8 cellular contexts compared by ENCODE assay signal in the genomic region with DNA sequence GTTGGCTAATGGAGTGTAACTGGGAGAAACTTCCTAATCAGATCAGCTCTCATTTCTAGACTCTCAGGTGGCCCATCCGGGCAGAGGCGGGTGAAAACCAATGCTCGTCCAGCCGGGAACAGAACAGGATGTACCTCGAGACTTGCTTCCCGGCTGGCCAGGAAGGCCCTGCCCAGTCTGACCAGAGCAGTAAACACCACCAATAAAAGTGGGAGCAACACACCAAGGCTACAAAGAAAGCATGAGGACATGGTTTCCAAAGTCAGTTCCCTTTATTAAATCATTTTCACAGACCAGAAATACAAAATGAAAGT. TPM values are rescaled to one million over a fixed set of nuclear protein-coding genes. Genes with fewer than 3 reads are reported as not detected.
DNase-seq lines count a peak whose midpoint lies in the region; ATAC-seq lines count a peak whose summit lies in the region.

No MANE protein-coding gene starts in this region.

- peak overlapping the region; percentile 98 for H3K27ac ChIP-seq in ectodermal cell (ENCODE audit: insufficient read depth, low read depth, low read length, poor library complexity, severe bottlenecking)
- H3K27ac ChIP-seq in naive thymus-derived CD4-positive, alpha-beta T cell (ENCODE audit: low read depth, low read length) = peak overlapping the region; percentile 79

- POLR2A ChIA-PET in naive thymus-derived CD4-positive, alpha-beta T cell (lab: Charles Lee) = interaction anchor here (0.5 to 3.9 kb wide), 5 partner anchors 11 to 1252 kb away, joined by 3 to 94 read pairs (median 3); a partner anchor contains a TSS

- no peaks in the 10 kb centered on the region for H3K9me3 ChIP-seq in NT2/D1 (ENCODE audit: insufficient read depth, low read length)
- no peaks in the 10 kb centered on the region for H3K9me3 ChIP-seq in ectodermal cell (ENCODE audit: control insufficient read depth, low read length)
- no peaks in the 10 kb centered on the region for H3K9me3 ChIP-seq in naive thymus-derived CD4-positive, alpha-beta T cell (ENCODE audit: control insufficient read depth in 2 of 3, low read length in 3 of 3)

- peaks cover 63% of the 10 kb centered on the region for H3K36me3 ChIP-seq in NT2/D1 (ENCODE audit: insufficient read depth, insufficient read length, low read length)
- H3K36me3 ChIP-seq in ectodermal cell (ENCODE audit: control insufficient read depth, insufficient read depth, low read length) = peaks cover 51% of the 10 kb centered on the region
- H3K36me3 ChIP-seq in naive thymus-derived CD4-positive, alpha-beta T cell (ENCODE audit: control insufficient read depth in 2 of 3, insufficient read depth in 3 of 3, low read length in 3 of 3) = peaks cover 9 to 42% (median 21%) of the 10 kb centered on the region in 3 experiments

- no peaks in the 10 kb centered on the region for H3K27me3 Mint-ChIP-seq in naive thymus-derived CD4-positive, alpha-beta T cell

- intact Hi-C loops in naive thymus-derived CD4-positive, alpha-beta T cell (cut with micrococcal nuclease) = loop anchor here (1.0 to 10.0 kb wide), 13 partner anchors 10 to 1819 kb away; a partner anchor contains a TSS

- peak overlapping the region; percentile 87 for H3K9ac ChIP-seq in NT2/D1 (ENCODE audit: insufficient read length, low read depth)

- peak overlapping the region; percentile 88 to 95 (median 91) for H3K4me3 Mint-ChIP-seq in naive thymus-derived CD4-positive, alpha-beta T cell

- 74% methylated on average over 6 of the region's 6 CpGs for WGBS in ectodermal cell, 2 experiments

- H3K4me1 ChIP-seq in NT2/D1 (ENCODE audit: insufficient read depth, insufficient read length) (peaks cover 14% of the 10 kb centered on the region), ectodermal cell (ENCODE audit: control insufficient read depth, insufficient read depth, low read length) (peaks cover 31% of the 10 kb centered on the region)
- peaks cover 8 to 14% of the 10 kb centered on the region in 2 donors for H3K4me1 ChIP-seq in naive thymus-derived CD4-positive, alpha-beta T cell (ENCODE audit: control insufficient read depth in 2 of 2, insufficient read depth in 2 of 2, low read length in 2 of 2)

- H3K27ac Mint-ChIP-seq in naive thymus-derived CD4-positive, alpha-beta T cell = peak overlapping the region; percentile 93 to 98 (median 95)

- H3K27me3 ChIP-seq in NT2/D1 (ENCODE audit: insufficient read depth, insufficient read length) = no peaks in the 10 kb centered on the region
- H3K27me3 ChIP-seq in ectodermal cell (ENCODE audit: control insufficient read depth, insufficient read depth, low read length, poor library complexity, severe bottlenecking) = no peaks in the 10 kb centered on the region
- H3K27me3 ChIP-seq in naive thymus-derived CD4-positive, alpha-beta T cell (ENCODE audit: control insufficient read depth in 2 of 2, insufficient read depth in 2 of 2, low read length in 2 of 2) = no peaks in the 10 kb centered on the region

- H3K9me3 Mint-ChIP-seq in naive thymus-derived CD4-positive, alpha-beta T cell = no peaks in the 10 kb centered on the region

- peaks cover 16 to 42% (median 31%) of the 10 kb centered on the region in 5 donors for H3K36me3 Mint-ChIP-seq in naive thymus-derived CD4-positive, alpha-beta T cell

- H3K4me3 ChIP-seq in NT2/D1 (ENCODE audit: insufficient read length, low read depth) = peak overlapping the region; percentile 42
- H3K4me3 ChIP-seq in ectodermal cell (ENCODE audit: insufficient read depth, low read depth, low read length) = peak overlapping the region; percentile 74
- peak overlapping the region; percentile 73 for H3K4me3 ChIP-seq in naive thymus-derived CD4-positive, alpha-beta T cell (ENCODE audit: low read length)

- CTCF ChIA-PET in naive thymus-derived CD4-positive, alpha-beta T cell (lab: Charles Lee) = interaction anchor here (0.8 to 1.7 kb wide), 4 partner anchors 11 to 224 kb away, joined by 3 to 4 read pairs (median 4); a partner anchor contains a TSS

- H3K4me1 Mint-ChIP-seq in naive thymus-derived CD4-positive, alpha-beta T cell = peaks cover 29 to 60% (median 51%) of the 10 kb centered on the region in 7 donors

- peak; percentile 0 for ATAC-seq in GM18511 (IDR thresholded peaks at IDR 0.05; ENCODE audit: unreplicated experiment)
- ATAC-seq in naive thymus-derived CD4-positive, alpha-beta T cell = no peak

- DNase-seq in NT2/D1 (ENCODE audit: low read depth, low spot score) (no peak), NCI-H1436 treated with DMSO at 0.1 percent for 48 hours (lab: John Stamatoyannopoulos, UW) (no peak), D341Med (ENCODE audit: low spot score) (no peak), inferior parietal cortex (ENCODE audit: extremely low spot score) (no peak)
- DNase-seq in naive thymus-derived CD4-positive, alpha-beta T cell = no peak
- no peak for DNase-seq in stimulated activated CD4-positive, alpha-beta T cell treated with anti-CD3 and anti-CD28 coated beads, Interleukin-4, amount 100 ng/mL, for 24 hours

RNA-seq across cellular contexts. Expression of a gene that starts 0.9 kb away (rescaled TPM):
- polyA plus RNA-seq in ectodermal cell (2013, experiment 1 of 4) = 121 TPM
- 133 TPM for polyA plus RNA-seq in ectodermal cell (2013, experiment 2 of 4)
- polyA plus RNA-seq in ectodermal cell (2013, experiment 3 of 4) = 93.0 TPM
- polyA plus RNA-seq in ectodermal cell (2013, experiment 4 of 4) = 107 TPM
- 10 to 100 TPM; 11.2 to 22.0 (median 15.9) TPM for total RNA-seq in naive thymus-derived CD4-positive, alpha-beta T cell
- 1 to 10 TPM; 2.8 to 7.5 TPM for polyA plus RNA-seq in naive thymus-derived CD4-positive, alpha-beta T cell

RNA-seq across cellular contexts. Expression of a gene that starts 10.0 kb away (rescaled TPM):
- polyA plus RNA-seq in ectodermal cell (2013, experiment 1 of 4) = 299 TPM
- 260 TPM for polyA plus RNA-seq in ectodermal cell (2013, experiment 2 of 4)
- polyA plus RNA-seq in ectodermal cell (2013, experiment 3 of 4) = 251 TPM
- polyA plus RNA-seq in ectodermal cell (2013, experiment 4 of 4) = 277 TPM
- 100 to 1,000 TPM in 1 of 5 experiments, 10 to 100 TPM in 4; 46.9 to 146 (median 70.1) TPM for total RNA-seq in naive thymus-derived CD4-positive, alpha-beta T cell
- polyA plus RNA-seq in naive thymus-derived CD4-positive, alpha-beta T cell = 10 to 100 TPM; 34.3 to 48.9 TPM

RNA-seq across cellular contexts. Expression of a gene that starts 12.5 kb away (rescaled TPM):
- polyA plus RNA-seq in ectodermal cell (2013, experiment 1 of 4) = 2.6 TPM
- polyA plus RNA-seq in ectodermal cell (2013, experiment 2 of 4) = 2.0 TPM
- 5.0 TPM for polyA plus RNA-seq in ectodermal cell (2013, experiment 3 of 4)
- polyA plus RNA-seq in ectodermal cell (2013, experiment 4 of 4) = 7.1 TPM
- not detected for total RNA-seq in naive thymus-derived CD4-positive, alpha-beta T cell
- not detected for polyA plus RNA-seq in naive thymus-derived CD4-positive, alpha-beta T cell

RNA-seq across cellular contexts. Expression of a gene that starts 55.3 kb away (rescaled TPM):
- polyA plus RNA-seq in ectodermal cell (2013, experiment 1 of 4) = not detected
- not detected for polyA plus RNA-seq in ectodermal cell (2013, experiment 2 of 4)
- polyA plus RNA-seq in ectodermal cell (2013, experiment 3 of 4) = not detected
- polyA plus RNA-seq in ectodermal cell (2013, experiment 4 of 4) = not detected
- not detected for total RNA-seq in naive thymus-derived CD4-positive, alpha-beta T cell
- not detected for polyA plus RNA-seq in naive thymus-derived CD4-positive, alpha-beta T cell
